ENCODE assay signal across 8 cellular contexts in the genomic region with DNA sequence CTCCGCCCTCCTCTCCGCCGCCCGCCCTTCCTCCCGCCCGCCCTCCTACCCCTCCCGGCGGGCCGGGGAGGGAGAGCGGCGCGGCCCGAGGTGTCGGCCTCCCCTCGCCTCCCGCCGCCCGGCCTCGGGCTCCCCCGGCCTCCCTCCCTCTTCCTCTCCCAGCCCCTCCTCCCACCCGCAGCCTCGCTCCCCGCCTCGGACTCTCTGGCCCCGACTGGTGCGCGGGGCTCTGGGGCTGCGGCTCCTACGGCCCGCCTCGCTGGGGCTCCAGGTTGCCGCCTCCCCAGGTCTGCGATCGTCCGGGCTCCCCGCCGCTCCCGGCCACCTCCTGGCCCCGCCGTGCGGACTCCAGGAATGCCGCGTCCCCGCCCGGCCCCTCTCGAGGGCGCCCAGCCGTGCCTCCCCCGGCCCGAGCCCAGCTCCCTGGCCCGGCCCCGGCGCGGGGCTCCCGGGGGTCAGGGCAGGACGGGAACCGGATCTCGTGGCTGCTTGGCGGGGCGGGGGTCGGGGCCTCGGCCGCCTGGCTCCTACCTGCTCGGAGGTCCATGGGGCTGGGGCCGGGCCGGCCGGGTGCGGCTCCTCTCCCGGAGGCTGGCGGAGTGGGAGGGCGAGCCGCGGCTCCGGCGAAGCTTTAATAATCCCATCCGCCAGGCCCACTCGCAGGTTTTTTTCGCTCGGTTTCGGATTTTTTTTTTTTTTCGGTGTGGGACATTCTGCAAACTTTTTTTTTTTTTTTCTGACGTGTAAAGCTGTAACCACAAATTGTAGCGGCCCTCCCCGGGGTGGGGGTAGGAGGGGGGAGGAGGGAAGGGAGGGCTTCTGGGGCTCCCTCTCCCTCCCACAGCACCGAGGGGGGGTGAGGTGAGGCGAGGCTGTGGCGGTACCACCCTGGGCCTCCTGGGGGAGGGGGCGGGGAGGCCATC. TPM values are rescaled to one million over a fixed set of nuclear protein-coding genes. Genes with fewer than 3 reads are reported as not detected.
DNase-seq lines count a peak whose midpoint lies in the region; ATAC-seq, FAIRE-seq and TF ChIP-seq lines count a peak whose summit lies in the region.

A gene (minus strand): TSS at position 606 of the 923 bp plus-strand sequence. CDS start 59 bp downstream, at position 547.

- peak within 1 kb of the TSS; percentile 91 for H3K27ac Mint-ChIP-seq in CD4-positive, alpha-beta T cell
- H3K27ac Mint-ChIP-seq in astrocyte (ENCODE audit: unreplicated experiment), result peak within 1 kb of the TSS; percentile 98

- H3K4me3 Mint-ChIP-seq in CD4-positive, alpha-beta T cell, result peak within 1 kb of the TSS; percentile 94
- peak within 1 kb of the TSS; percentile 91 for H3K4me3 Mint-ChIP-seq in astrocyte (ENCODE audit: unreplicated experiment)

- no peak for FAIRE-seq in astrocyte (lab: Jason Lieb, UNC)

- peaks cover 60% of the 10 kb centered on the region for H3K4me1 Mint-ChIP-seq in CD4-positive, alpha-beta T cell (ENCODE audit: low read depth)
- H3K4me1 Mint-ChIP-seq in astrocyte (ENCODE audit: low read depth, unreplicated experiment), result peaks cover 42% of the 10 kb centered on the region

- CTCF ChIA-PET in CD4-positive, alpha-beta T cell (lab: Charles Lee), result interaction anchor here (0.8 to 5.6 kb wide), 7 partner anchors 9 to 81 kb away, joined by 3 to 24 read pairs (median 11); a partner anchor contains a TSS

- POLR2A ChIA-PET in CD4-positive, alpha-beta T cell (lab: Charles Lee), result interaction anchor here (0.6 to 8.2 kb wide), 15 partner anchors 8 to 240 kb away, joined by 3 to 81 read pairs (median 4); a partner anchor contains a TSS

- intact Hi-C loops in CD4-positive, alpha-beta T cell (cut with DNase I, micrococcal nuclease), result loop anchor here in 1 of 2 experiments (1.0 kb wide), 1 partner anchor 20 kb away; a partner anchor contains a TSS

- H3K4me1 ChIP-seq in astrocyte (ENCODE audit: insufficient read depth, low read length) (peaks cover 55% of the 10 kb centered on the region), iPS DF 6.9 (ENCODE audit: control insufficient read depth, insufficient read depth, low read length) (peaks cover 22% of the 10 kb centered on the region), skeletal muscle satellite cell (ENCODE audit: control insufficient read depth, insufficient read depth, low read length) (peaks cover 68% of the 10 kb centered on the region)

- H3K27ac ChIP-seq in CD4-positive, alpha-beta T cell (ENCODE audit: low read depth, low read length), result no peak within 1 kb of the TSS
- H3K27ac ChIP-seq in astrocyte (ENCODE audit: low read depth, low read length) (peak within 1 kb of the TSS; percentile 95), iPS DF 6.9 (ENCODE audit: low read length) (no peak within 1 kb of the TSS)

- no peaks in the 10 kb centered on the region for H3K36me3 ChIP-seq in astrocyte (ENCODE audit: insufficient read depth, low read length)
- no peaks in the 10 kb centered on the region for H3K36me3 ChIP-seq in iPS DF 6.9 (ENCODE audit: control insufficient read depth, insufficient read depth, low read length)
- H3K36me3 ChIP-seq in skeletal muscle satellite cell (ENCODE audit: insufficient read depth, low read length), result peaks cover 3% of the 10 kb centered on the region

- H3K9ac ChIP-seq in astrocyte (ENCODE audit: low read length) (peak within 1 kb of the TSS; percentile 93), skeletal muscle satellite cell (ENCODE audit: low read depth, low read length) (peak within 1 kb of the TSS; percentile 96)

- H3K9me3 ChIP-seq in CD4-positive, alpha-beta T cell (ENCODE audit: control insufficient read depth, low read length), result no peaks in the 10 kb centered on the region
- H3K9me3 ChIP-seq in astrocyte (ENCODE audit: insufficient read depth, low read depth, low read length), result no peaks in the 10 kb centered on the region
- no peaks in the 10 kb centered on the region for H3K9me3 ChIP-seq in iPS DF 6.9 (ENCODE audit: control insufficient read depth, insufficient read depth, low read length)
- no peaks in the 10 kb centered on the region for H3K9me3 ChIP-seq in skeletal muscle satellite cell (replicated peaks; ENCODE audit: low read length)

- no peak for TF ChIP-seq CTCF in CD4-positive, alpha-beta T cell (IDR thresholded peaks at IDR 0.05)
- no peak for TF ChIP-seq CTCF in astrocyte (IDR thresholded peaks at IDR 0.05; ENCODE audit: insufficient read depth, low read depth, low read length)

- H3K79me2 ChIP-seq in astrocyte (ENCODE audit: insufficient read depth, low read length), result peaks cover 47% of the 10 kb centered on the region

- H3K9me3 Mint-ChIP-seq in CD4-positive, alpha-beta T cell, result no peaks in the 10 kb centered on the region
- no peaks in the 10 kb centered on the region for H3K9me3 Mint-ChIP-seq in astrocyte (ENCODE audit: unreplicated experiment)

- peak within 1 kb of the TSS; percentile 67 for H3K4me3 ChIP-seq in astrocyte (ENCODE audit: insufficient read depth, low read depth, low read length)
- H3K4me3 ChIP-seq in iPS DF 6.9 (ENCODE audit: low read length), result peak within 1 kb of the TSS; percentile 62; the same call in 1 of the 2 replicates
- peak within 1 kb of the TSS; percentile 79 for H3K4me3 ChIP-seq in skeletal muscle satellite cell (ENCODE audit: low read length)

- ATAC-seq in CD4-positive, alpha-beta T cell (ENCODE audit: poor library complexity), result peak; percentile 84
- ATAC-seq in HG02885 (IDR thresholded peaks at IDR 0.05; ENCODE audit: poor library complexity, unreplicated experiment), result peak; percentile 26

- peak within 1 kb of the TSS; percentile 93 for H3K4me2 ChIP-seq in astrocyte (ENCODE audit: low read length)
- peak within 1 kb of the TSS; percentile 79 for H3K4me2 ChIP-seq in skeletal muscle satellite cell (ENCODE audit: low read length)

- H3K36me3 Mint-ChIP-seq in CD4-positive, alpha-beta T cell (ENCODE audit: low read depth), result peaks cover 5% of the 10 kb centered on the region
- no peaks in the 10 kb centered on the region for H3K36me3 Mint-ChIP-seq in astrocyte (ENCODE audit: low read depth, unreplicated experiment)

- peaks cover 42% of the 10 kb centered on the region for H3K27me3 Mint-ChIP-seq in CD4-positive, alpha-beta T cell
- H3K27me3 Mint-ChIP-seq in astrocyte (ENCODE audit: low read depth, unreplicated experiment), result no peaks in the 10 kb centered on the region

- peaks cover 16% of the 10 kb centered on the region for H3K27me3 ChIP-seq in CD4-positive, alpha-beta T cell (ENCODE audit: control insufficient read depth, insufficient read depth, low read length)
- no peaks in the 10 kb centered on the region for H3K27me3 ChIP-seq in astrocyte (ENCODE audit: insufficient read depth, low read length)
- peaks cover 25% of the 10 kb centered on the region for H3K27me3 ChIP-seq in iPS DF 6.9 (ENCODE audit: control insufficient read depth, insufficient read depth, low read length)
- no peaks in the 10 kb centered on the region for H3K27me3 ChIP-seq in skeletal muscle satellite cell (ENCODE audit: control insufficient read depth, insufficient read depth, low read length)

- no CpG with 5 or more reads among the region's 88 CpGs for WGBS in iPS DF 6.9 (ENCODE audit: insufficient coverage, insufficient read length)

- peaks cover 40% of the 10 kb centered on the region for H4K20me1 ChIP-seq in astrocyte (ENCODE audit: insufficient read depth, low read length)

- no peak within 1 kb of the TSS for H2AFZ ChIP-seq in astrocyte (ENCODE audit: low read depth, low read length)

- peak; percentile 70 to 89 (median 74) for DNase-seq in CD4-positive, alpha-beta T cell
- DNase-seq in T follicular helper cell (ENCODE audit: low read depth), result peak; percentile 81
- DNase-seq in astrocyte (ENCODE audit: low read depth), result peak; percentile 87
- DNase-seq in iPS DF 6.9 (ENCODE audit: low read depth, low spot score), result no peak
- no peak for DNase-seq in DMS114 treated with DMSO at 0.1 percent for 48 hours (lab: John Stamatoyannopoulos, UW; ENCODE audit: unreplicated experiment)
- DNase-seq in DMS153 treated with DMSO at 0.1 percent for 48 hours (lab: John Stamatoyannopoulos, UW; ENCODE audit: unreplicated experiment), result no peak

RNA-seq across cellular contexts. Expression of the gene that starts here (rescaled TPM):
- 1 to 10 TPM; 6.0 to 6.9 TPM for total RNA-seq in CD4-positive, alpha-beta T cell
- 17.4 and 17.6 TPM in 2 replicates for total RNA-seq in astrocyte
- 6.3 and 7.0 TPM in 2 replicates for total RNA-seq in skeletal muscle satellite cell (2012; rRNA removed)

Comparison
In these comparisons a context has a peak if more than half of its experiments do, and no peak if none do; other contexts are left out.
1. DNase-seq: peak in CD4-positive, alpha-beta T cell (10 of 10), T follicular helper cell (single experiment) and astrocyte (single experiment); none in iPS DF 6.9 (single experiment), DMS114 treated with DMSO at 0.1 percent for 48 hours (single experiment) and DMS153 treated with DMSO at 0.1 percent for 48 hours (single experiment).
2. Peak in every context shown above with its lines, with median percentiles within 50 percentile points of each other: H3K4me3 ChIP-seq.